ENCODE assay signal across 25 cellular contexts in the genomic region with DNA sequence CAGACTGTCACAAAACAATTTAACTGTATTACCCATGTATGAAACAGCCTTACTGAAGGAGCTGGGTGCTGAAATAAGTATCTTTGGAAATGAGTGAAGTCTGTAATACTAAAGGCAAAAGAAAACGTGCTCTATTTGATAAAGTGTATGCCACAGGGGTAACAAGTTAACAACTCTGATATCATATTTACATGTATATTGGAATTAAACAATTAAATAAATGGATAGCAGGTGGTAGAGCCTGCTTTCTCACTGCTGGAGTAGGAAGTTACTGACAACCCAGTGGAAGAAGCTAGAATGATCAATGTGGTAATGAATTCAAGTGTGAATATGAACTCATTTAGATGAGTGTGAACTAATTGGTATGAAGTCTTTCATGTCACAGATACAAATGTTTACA.
"Had no signal": no experiment of that assay in that cellular context is flagged by ENCODE, and none has a peak within 500 bp of the region (broad histone marks: within the 10 kb centered on the region; RNA-seq: fewer than 3 reads in every experiment).

No MANE protein-coding gene starts in this region.

- H3K4me2 ChIP-seq: neural progenitor cell had no signal

- H2AFZ ChIP-seq: neural progenitor cell, parathyroid adenoma had no signal

- H3K79me2 ChIP-seq: parathyroid adenoma had no signal

- FAIRE-seq: small intestine, urothelium cell line had no signal

- H3K9me3 ChIP-seq: ovary, psoas muscle, right lobe of liver, sigmoid colon, stomach, thoracic aorta, thyroid gland, tibial nerve, upper lobe of left lung, vagina had no signal

- ATAC-seq: psoas muscle; right cardiac atrium; right lobe of liver; stimulated activated effector memory CD8-positive, alpha-beta T cell treated with anti-CD3 and anti-CD28 coated beads, Interleukin-12 subunit alpha, Interleukin-12 subunit beta, amount 100 ng/mL, for 72 hours; stimulated activated naive B cell treated with anti-CD40 and anti-IgM and Interleukin-4, amounts not matched to agents 10 μg/mL and 1 μg/mL and 100 μg/mL, for 72 hours had no signal

- H3K27me3 ChIP-seq: neural progenitor cell, ovary, right lobe of liver, sigmoid colon, stomach, thyroid gland, tibial nerve, upper lobe of left lung, vagina had no signal

- H3K27ac ChIP-seq: neural progenitor cell, ovary, parathyroid adenoma, psoas muscle, right lobe of liver, sigmoid colon, stomach, thoracic aorta, thyroid gland, tibial nerve, upper lobe of left lung, vagina had no signal

- H3K9ac ChIP-seq: neural progenitor cell, parathyroid adenoma had no signal

- DNase-seq: occipital lobe; ovary; posterior cingulate gyrus; psoas muscle; right cardiac atrium; right lobe of liver; sigmoid colon; small intestine; stimulated activated CD4-positive, alpha-beta T cell treated with anti-CD3 and anti-CD28 coated beads, Interleukin-15, amount 100 ng/mL, for 24 hours; stimulated activated CD4-positive, alpha-beta T cell treated with anti-CD3 and anti-CD28 coated beads, Interleukin-2, amount 100 ng/mL, for 24 hours; stimulated activated CD4-positive, alpha-beta T cell treated with anti-CD3 and anti-CD28 coated beads, Interleukin-2, amount 100 ng/mL, for 48 hours; stimulated activated CD4-positive, alpha-beta T cell treated with anti-CD3 and anti-CD28 coated beads, Interleukin-4, amount 100 ng/mL, for 24 hours; stimulated activated naive B cell treated with anti-CD40 and anti-IgM and Interleukin-4, amounts not matched to agents 10 μg/mL and 1 μg/mL and 100 μg/mL, for 72 hours; stimulated activated naive CD4-positive, alpha-beta T cell treated with Interleukin-2 at 50 U/mL for 16 hours; stomach; thyroid gland; trophoblast cell; upper lobe of left lung had no signal

- H3K4me1 ChIP-seq: neural progenitor cell, parathyroid adenoma, psoas muscle, right lobe of liver, sigmoid colon, stomach, thyroid gland, tibial nerve, upper lobe of left lung, vagina had no signal

- H3K36me3 ChIP-seq: neural progenitor cell, ovary, right lobe of liver, sigmoid colon, stomach, thoracic aorta, thyroid gland, tibial nerve, upper lobe of left lung, vagina had no signal

- H3K4me3 ChIP-seq: neural progenitor cell, ovary, psoas muscle, right lobe of liver, sigmoid colon, stomach, thoracic aorta, thyroid gland, tibial nerve, upper lobe of left lung, vagina had no signal
